20 cellular contexts compared by ENCODE assay signal in genomic region chr21:26888256-26888655, GRCh38. TPM values are rescaled to one million over a fixed set of nuclear protein-coding genes. Genes with fewer than 3 reads are reported as not detected.
"Had no signal": no experiment of that assay in that cellular context is flagged by ENCODE, and none has a peak within 500 bp of the region (broad histone marks: within the 10 kb centered on the region; RNA-seq: fewer than 3 reads in every experiment).

No MANE protein-coding gene starts in this region.

- H3K27ac ChIP-seq: foreskin keratinocyte, psoas muscle, right atrium auricular region, tibial artery had no signal

- H3K4me3 ChIP-seq: lung, ovary, psoas muscle, right atrium auricular region, tibial artery had no signal

- H3K27me3 ChIP-seq: foreskin keratinocyte, ovary, right atrium auricular region, tibial artery had no signal

- H3K36me3 ChIP-seq: ovary, right atrium auricular region, tibial artery had no signal

- DNase-seq: activated B cell treated with CpG ODN at 0.5 μM for 24 hours; activated CD4-positive, alpha-beta T cell treated with anti-CD3 and anti-CD28 coated beads for 36 hours; activated CD4-positive, alpha-beta T cell treated with anti-CD3 and anti-CD28 coated beads, Interleukin-2, amount 50 U/mL, for 4 hours; activated CD8-positive, alpha-beta memory T cell treated with anti-CD3 and anti-CD28 coated beads, Interleukin-2, amount 50 U/mL, for 48 hours; activated naive CD4-positive, alpha-beta T cell; activated T-cell treated with anti-CD3 and anti-CD28 coated beads, Interleukin-2, amount 50 U/mL, for 4 hours; amniotic stem cell; effector CD4-positive, alpha-beta T cell; foreskin keratinocyte; naive thymus-derived CD8-positive, alpha-beta T cell; ovary; psoas muscle; stimulated activated CD4-positive, alpha-beta T cell treated with anti-CD3 and anti-CD28 coated beads, Interleukin-12 subunit alpha, Interleukin-12 subunit beta, amount 100 ng/mL, for 4 hours; stimulated activated CD4-positive, alpha-beta T cell treated with anti-CD3 and anti-CD28 coated beads, Interleukin-4, amount 100 ng/mL, for 4 hours; stimulated activated naive CD8-positive, alpha-beta T cell treated with anti-CD3 and anti-CD28 coated beads, Interleukin-15, Interleukin-2, amounts not matched to agents 100 U/mL and 50 U/mL, for 24 hours; substantia nigra; T-cell; tibial artery had no signal

- H3K4me1 ChIP-seq: foreskin keratinocyte, psoas muscle, right atrium auricular region had no signal

- H3K9me3 ChIP-seq: ovary, psoas muscle, right atrium auricular region, tibial artery had no signal

RNA-seq across cellular contexts. Expression of gene ADAMTS1, which starts 43.0 kb away (rescaled TPM):
- total RNA-seq: activated B cell treated with CpG ODN at 0.5 μM for 24 hours; activated CD4-positive, alpha-beta T cell treated with anti-CD3 and anti-CD28 coated beads for 36 hours; naive thymus-derived CD8-positive, alpha-beta T cell had no signal
